26 cellular contexts compared by ENCODE assay signal in genomic region chr2:226490172-226490571, GRCh38.
DNase-seq lines count a peak whose midpoint lies in the region; ATAC-seq, FAIRE-seq and TF ChIP-seq lines count a peak whose summit lies in the region.
"Had no signal": no experiment of that assay in that cellular context is flagged by ENCODE, and none has a peak within 500 bp of the region (broad histone marks: within the 10 kb centered on the region; RNA-seq: fewer than 3 reads in every experiment).

No MANE protein-coding gene starts in this region.

- no peaks in the 10 kb centered on the region for H3K36me3 ChIP-seq in SK-N-SH (replicated peaks in 1 of 2; ENCODE audit: control insufficient read depth in 1 of 2, insufficient read depth in 2 of 2, low read length in 1 of 2)
- no peaks in the 10 kb centered on the region for H3K36me3 ChIP-seq in bronchial epithelial cell (ENCODE audit: control insufficient read depth, insufficient read depth, low read length)
- H3K36me3 ChIP-seq: neural progenitor cell had no signal

- FAIRE-seq in bronchial epithelial cell (lab: Jason Lieb, UNC): no peak

- no peak overlapping the region for H2AFZ ChIP-seq in SK-N-SH (ENCODE audit: low read depth)
- H2AFZ ChIP-seq: neural progenitor cell had no signal

- H3K27ac Mint-ChIP-seq in endothelial cell (ENCODE audit: unreplicated experiment): no peak overlapping the region
- H3K27ac Mint-ChIP-seq: CD8-positive, alpha-beta T cell; H9; neural progenitor cell; progenitor cell of endocrine pancreas had no signal

- H3K4me3 Mint-ChIP-seq in endothelial cell (ENCODE audit: unreplicated experiment): no peak overlapping the region
- H3K4me3 Mint-ChIP-seq: CD8-positive, alpha-beta T cell; H9; neural progenitor cell had no signal

- H3K4me1 ChIP-seq in SK-N-SH (ENCODE audit: control insufficient read depth in 1 of 2, insufficient read depth in 2 of 2, low read depth in 1 of 2, low read length in 1 of 2): no peaks in the 10 kb centered on the region
- H3K4me1 ChIP-seq: neural progenitor cell had no signal

- H3K27me3 Mint-ChIP-seq in endothelial cell (ENCODE audit: unreplicated experiment): no peaks in the 10 kb centered on the region
- H3K27me3 Mint-ChIP-seq: progenitor cell of endocrine pancreas had no signal

- TF ChIP-seq RAD21 in SK-N-SH (IDR thresholded peaks at IDR 0.05; ENCODE audit: low read length): no peak

- H3K9me3 ChIP-seq in SK-N-SH: no peaks in the 10 kb centered on the region

- H3K9me2 ChIP-seq in SK-N-SH: no peaks in the 10 kb centered on the region

- no peaks in the 10 kb centered on the region for H3K9me3 Mint-ChIP-seq in endothelial cell (ENCODE audit: unreplicated experiment)
- H3K9me3 Mint-ChIP-seq: CD8-positive, alpha-beta T cell; H9 had no signal

- no peaks in the 10 kb centered on the region for H4K20me1 ChIP-seq in SK-N-SH (ENCODE audit: insufficient read depth)

- no peaks in the 10 kb centered on the region for H3K4me1 Mint-ChIP-seq in endothelial cell (ENCODE audit: unreplicated experiment)

- peak overlapping the region in 1 of 2 experiments; percentile 47; a peak in 1 of 4 replicates for H3K27ac ChIP-seq in SK-N-SH (ENCODE audit: low read depth in 2 of 2, low read length in 1 of 2)
- H3K27ac ChIP-seq: 22Rv1, neural progenitor cell had no signal

- peak; percentile 45 for ATAC-seq in SK-N-SH treated with all-trans-retinoic acid at 6 μM for 48 hours
- ATAC-seq in HG03039 (IDR thresholded peaks at IDR 0.05; ENCODE audit: unreplicated experiment): peak; percentile 9
- ATAC-seq: CD8-positive, alpha-beta T cell; sciatic nerve had no signal

- no peaks in the 10 kb centered on the region for H3K36me3 Mint-ChIP-seq in endothelial cell (ENCODE audit: low read depth, unreplicated experiment)
- H3K36me3 Mint-ChIP-seq: CD8-positive, alpha-beta T cell had no signal

- TF ChIP-seq EP300 in SK-N-SH (IDR thresholded peaks at IDR 0.05; ENCODE audit: borderline replicate concordance in 1 of 2, low read depth in 1 of 2, low read length in 1 of 2): no peak

- no peaks in the 10 kb centered on the region for H3K79me2 ChIP-seq in SK-N-SH (ENCODE audit: insufficient read depth)

- in situ Hi-C loops in G401 (cut with HindIII; ENCODE audit: low sequenced_read_pairs): loop anchor here (25.0 kb wide), 1 partner anchor 297 kb away; the partner anchor contains the start of gene IRS1

- WGBS in SK-N-SH (ENCODE audit: low lambda C conversion rate): 23% methylated on average over 3 of the region's 3 CpGs

- H3K9ac ChIP-seq in SK-N-SH: no peak overlapping the region
- H3K9ac ChIP-seq: neural progenitor cell had no signal

- no peak for TF ChIP-seq CTCF in SK-N-SH (IDR thresholded peaks at IDR 0.05)
- TF ChIP-seq CTCF in bronchial epithelial cell (IDR thresholded peaks at IDR 0.05; ENCODE audit: insufficient read depth, low read length, severe bottlenecking): no peak
- TF ChIP-seq CTCF in endothelial cell (IDR thresholded peaks at IDR 0.05; ENCODE audit: unreplicated experiment): no peak

- H3K4me3 ChIP-seq in SK-N-SH (ENCODE audit: low read depth in 2 of 2, low read length in 1 of 2) (no peak overlapping the region), bronchial epithelial cell (ENCODE audit: low read depth, low read length) (no peak overlapping the region), skeletal muscle cell (ENCODE audit: low read depth, low read length) (no peak overlapping the region)
- H3K4me3 ChIP-seq: neural progenitor cell had no signal

- no peak overlapping the region for H3K4me2 ChIP-seq in SK-N-SH
- H3K4me2 ChIP-seq: neural progenitor cell had no signal

- DNase-seq in SK-N-SH (no peak), bronchial epithelial cell (ENCODE audit: low read depth) (peak; percentile 38), skeletal muscle cell (ENCODE audit: low read depth) (peak; percentile 81), activated gamma-delta T cell (lab: John Stamatoyannopoulos, UW) (no peak), endothelial cell (ENCODE audit: low spot score) (no peak), G401 (ENCODE audit: low spot score) (no peak)
- DNase-seq: activated CD8-positive, alpha-beta memory T cell treated with anti-CD3 and anti-CD28 coated beads, Interleukin-2, amount 50 U/mL, for 48 hours; activated effector memory CD4-positive, alpha-beta T cell treated with Interleukin-2 at 50 U/mL for 16 hours; AML-193; CD8-positive, alpha-beta T cell; dermis blood vessel endothelial cell; DMS153; GDM1; H9; head of caudate nucleus; Kasumi-1; NCI-H1048; NCI-H187 treated with DMSO at 0.1 percent for 48 hours; T1000; trophoblast cell had no signal

- POLR2A ChIA-PET in SK-N-SH (lab: Yijun Ruan, JAX): no interaction called here

- peaks cover 5% of the 10 kb centered on the region for H3F3A ChIP-seq in SK-N-SH (replicated peaks; ENCODE audit: insufficient read depth)

- CTCF ChIA-PET in SK-N-SH (lab: Yijun Ruan, JAX): no interaction called here

- H3K27me3 ChIP-seq in SK-N-SH (ENCODE audit: insufficient read depth) (no peaks in the 10 kb centered on the region), bronchial epithelial cell (ENCODE audit: control insufficient read depth, insufficient read depth, low read length) (no peaks in the 10 kb centered on the region)
- H3K27me3 ChIP-seq: neural progenitor cell had no signal

TF ChIP-seq in SK-N-SH treated with all-trans-retinoic acid at 6 μM for 48 hours, 23 proteins besides CTCF, POLR2A, EP300 and RAD21 (continues in another document):
- TF ChIP-seq ARNTL (CRISPR knock-in tag; IDR thresholded peaks at IDR 0.05; ENCODE audit: borderline replicate concordance, low read depth): no peak
- no peak for TF ChIP-seq TOX (CRISPR knock-in tag; IDR thresholded peaks at IDR 0.05; ENCODE audit: borderline replicate concordance)
- TF ChIP-seq ISL1 (CRISPR knock-in tag; IDR thresholded peaks at IDR 0.05): no peak
- TF ChIP-seq ZFP3 (CRISPR knock-in tag; IDR thresholded peaks at IDR 0.05): no peak
- TF ChIP-seq ZNF70 (CRISPR knock-in tag; IDR thresholded peaks at IDR 0.05): no peak
- TF ChIP-seq CREB5 (CRISPR knock-in tag; IDR thresholded peaks at IDR 0.05; ENCODE audit: low read depth): no peak
- TF ChIP-seq SNAI2 (CRISPR knock-in tag; IDR thresholded peaks at IDR 0.05): no peak
- no peak for TF ChIP-seq BACH2 (CRISPR knock-in tag; IDR thresholded peaks at IDR 0.05; ENCODE audit: borderline replicate concordance)
- no peak for TF ChIP-seq GLIS3 (CRISPR knock-in tag; IDR thresholded peaks at IDR 0.05)

TF ChIP-seq in SK-N-SH, 30 proteins besides CTCF, POLR2A, EP300 and RAD21:
- TF ChIP-seq PBX3 (IDR thresholded peaks at IDR 0.05) (no peak), MEF2A (IDR thresholded peaks at IDR 0.05; ENCODE audit: borderline replicate concordance, low read depth) (no peak), REST (IDR thresholded peaks at IDR 0.05; ENCODE audit: low read depth, low read length) (no peak), FOSL2 (IDR thresholded peaks at IDR 0.05; ENCODE audit: borderline replicate concordance, low read depth) (no peak), SIN3A (IDR thresholded peaks at IDR 0.05; ENCODE audit: borderline replicate concordance, low read depth, low read length) (no peak), ELF1 (IDR thresholded peaks at IDR 0.05) (no peak)

Comparison
In these comparisons a context has a peak if more than half of its experiments do, and no peak if none do; other contexts are left out.
1. DNase-seq: peak in bronchial epithelial cell (single experiment) and skeletal muscle cell (single experiment); none in SK-N-SH (single experiment), activated gamma-delta T cell (single experiment), endothelial cell (single experiment) and G401 (single experiment).